8 cellular contexts compared by ENCODE assay signal in genomic region chr5:154811653-154812465, GRCh38. TPM values are rescaled to one million over a fixed set of nuclear protein-coding genes. Genes with fewer than 3 reads are reported as not detected.
A peak's percentile ranks its signal among the peaks of the same experiment; 100 is the strongest.
DNase-seq lines count a peak whose midpoint lies in the region; ATAC-seq, FAIRE-seq and TF ChIP-seq lines count a peak whose summit lies in the region.

No MANE protein-coding gene starts in this region.

- no peaks in the 10 kb centered on the region for H3K27me3 ChIP-seq in cardiac muscle cell

- H3K4me3 Mint-ChIP-seq in activated naive CD8-positive, alpha-beta T cell, result peak overlapping the region; percentile 34

- WGBS in A549 (ENCODE audit: missing lambda C conversion rate), result 25% methylated on average over 3 of the region's 3 CpGs

- DNase-seq in A549 (ENCODE audit: low read depth in 1 of 2, low spot score in 1 of 2) (peak; percentile 74 to 76), GM18507 (ENCODE audit: extremely low spot score, insufficient read length, low read depth) (peak; percentile 33), HuH-7 (ENCODE audit: low spot score) (peak; percentile 64), SKM-1 (lab: John Stamatoyannopoulos, UW; ENCODE audit: unreplicated experiment) (peak; percentile 34), cardiac muscle cell (ENCODE audit: low read depth in 1 of 2, low spot score in 1 of 2) (peak; percentile 39 to 80), putamen (ENCODE audit: low spot score) (peak; percentile 47)

- peak; percentile 86 to 87 for ATAC-seq in A549
- ATAC-seq in GM19397 (IDR thresholded peaks at IDR 0.05; ENCODE audit: unreplicated experiment), result no peak

- H3K4me1 ChIP-seq in A549 (peaks cover 8% of the 10 kb centered on the region; the same call in 1 of the 3 replicates), cardiac muscle cell (ENCODE audit: low read depth) (no peaks in the 10 kb centered on the region)

- TF ChIP-seq CTCF in A549 (IDR thresholded peaks at IDR 0.05), result peak; percentile 89
- peak; percentile 92 for TF ChIP-seq CTCF in cardiac muscle cell (IDR thresholded peaks at IDR 0.05; ENCODE audit: low read depth, low read length)

- peak overlapping the region; percentile 82 for H3K27ac Mint-ChIP-seq in activated naive CD8-positive, alpha-beta T cell

- no peak overlapping the region for H3K4me2 ChIP-seq in A549

- TF ChIP-seq POLR2A in A549 (IDR thresholded peaks at IDR 0.05; ENCODE audit: low read length), result no peak

- H3K4me3 ChIP-seq in A549 (no peak overlapping the region), cardiac muscle cell (no peak overlapping the region)

- H3K9me3 Mint-ChIP-seq in activated naive CD8-positive, alpha-beta T cell (ENCODE audit: low read depth), result no peaks in the 10 kb centered on the region

- no peaks in the 10 kb centered on the region for H3K27me3 Mint-ChIP-seq in activated naive CD8-positive, alpha-beta T cell

- peaks cover 13% of the 10 kb centered on the region for H3K36me3 Mint-ChIP-seq in activated naive CD8-positive, alpha-beta T cell

- POLR2A ChIA-PET in A549 (lab: Yijun Ruan, JAX), result interaction anchor here (0.5 kb wide), 1 partner anchor 24 kb away, joined by 7 read pairs; no protein-coding TSS in a partner anchor

- peaks cover 51% of the 10 kb centered on the region for H3K36me3 ChIP-seq in cardiac muscle cell

- CTCF ChIA-PET in A549 (lab: Yijun Ruan, JAX), result interaction anchor here (0.8 to 1.5 kb wide), 10 partner anchors 10 to 161 kb away, joined by 3 to 5 read pairs (median 4); no protein-coding TSS in a partner anchor

- H3K4me1 Mint-ChIP-seq in activated naive CD8-positive, alpha-beta T cell (ENCODE audit: low read depth), result peaks cover 40% of the 10 kb centered on the region

- H3K27ac ChIP-seq in A549, result no peak overlapping the region
- H3K27ac ChIP-seq in cardiac muscle cell, result no peak overlapping the region

- peak; percentile 81 to 83 for TF ChIP-seq RAD21 in A549 (conservative IDR thresholded peaks at IDR 0.05 in 1 of 2, IDR thresholded peaks at IDR 0.05 in 1 of 2)

- H3K9me3 ChIP-seq in A549, result no peaks in the 10 kb centered on the region
- H3K9me3 ChIP-seq in cardiac muscle cell (ENCODE audit: low read depth), result no peaks in the 10 kb centered on the region

- peak; percentile 59 for FAIRE-seq in A549 (lab: Jason Lieb, UNC)
- FAIRE-seq in GM18507 (lab: Jason Lieb, UNC), result peak; percentile 78

- TF ChIP-seq EP300 in A549 (IDR thresholded peaks at IDR 0.05), result no peak

TF ChIP-seq in A549, 52 proteins besides CTCF, POLR2A, EP300 and RAD21:
- TF ChIP-seq MYC (IDR thresholded peaks at IDR 0.05; ENCODE audit: borderline replicate concordance, low read length) (no peak), SMC3 (IDR thresholded peaks at IDR 0.05) (peak; percentile 85), NFE2L2 (conservative IDR thresholded peaks at IDR 0.05; ENCODE audit: low read length) (no peak), RFX5 (IDR thresholded peaks at IDR 0.05) (no peak), GATA3 (IDR thresholded peaks at IDR 0.05; ENCODE audit: borderline replicate concordance) (no peak), MAFK (IDR thresholded peaks at IDR 0.05; ENCODE audit: partially characterized antibody) (peak; percentile 41), TP53 (CRISPR knock-in tag; IDR thresholded peaks at IDR 0.05) (no peak), ZFP36 (IDR thresholded peaks at IDR 0.05; ENCODE audit: borderline replicate concordance, partially characterized antibody) (no peak), ZSCAN20 (CRISPR knock-in tag; IDR thresholded peaks at IDR 0.05) (no peak), HDAC2 (IDR thresholded peaks at IDR 0.05) (no peak), SREBF2 (IDR thresholded peaks at IDR 0.05) (no peak), CEBPB (IDR thresholded peaks at IDR 0.05) (no peak), USF2 (IDR thresholded peaks at IDR 0.05) (no peak), HOXB13 (CRISPR knock-in tag; IDR thresholded peaks at IDR 0.05; ENCODE audit: low read depth) (no peak), HMGXB4 (CRISPR knock-in tag; IDR thresholded peaks at IDR 0.05; ENCODE audit: borderline replicate concordance) (0 out of 2 replicates have a peak, but pooled peaks have one; percentile 29)

RNA-seq across cellular contexts. Expression of gene FAXDC2, which starts 38.5 kb away (rescaled TPM):
- polyA plus RNA-seq in A549 (2011; rRNA removed), result 0.94 and 1.6 TPM in 2 replicates
- 0.13 and 0.17 TPM in 2 replicates for polyA plus RNA-seq in A549 (2012; cell fraction: cytosol; rRNA removed)
- 0.04 and 0.10 TPM in 2 replicates for polyA plus RNA-seq in A549 (2012; cell fraction: nucleus; rRNA removed)
- 0.14 to 0.42 TPM (median 0.33 TPM) in 3 replicates for polyA plus RNA-seq in A549 (2017; fragmentation: RNase III; extraction: RNeasy Plus Mini Kit Qiagen cat#74134 plus additional on column Dnase treatment)
- polyA minus RNA-seq in A549 (2011; rRNA and poly(A)+ RNA removed), result 0.68 and 2.6 TPM in 2 replicates
- 22.4 and 39.4 TPM in 2 replicates for total RNA-seq in cardiac muscle cell
- 25.1 and 45.3 TPM in 2 replicates for polyA plus RNA-seq in cardiac muscle cell

RNA-seq across cellular contexts. Expression of gene CNOT8, which starts 46.6 kb away (rescaled TPM):
- polyA plus RNA-seq in A549 (2011; rRNA removed) (49.8 and 52.7 TPM in 2 replicates), A549 (2017; fragmentation: RNase III; extraction: RNeasy Plus Mini Kit Qiagen cat#74134 plus additional on column Dnase treatment) (35.7 to 41.2 TPM (median 40.6 TPM) in 3 replicates), cardiac muscle cell (37.2 and 45.6 TPM in 2 replicates)
- polyA plus RNA-seq in A549 (2012; cell fraction: cytosol; rRNA removed), result 26.9 and 29.5 TPM in 2 replicates
- 19.7 and 28.3 TPM in 2 replicates for polyA plus RNA-seq in A549 (2012; cell fraction: nucleus; rRNA removed)
- polyA minus RNA-seq in A549 (2011; rRNA and poly(A)+ RNA removed), result 24.7 and 27.5 TPM in 2 replicates
- total RNA-seq in cardiac muscle cell, result 45.2 and 55.7 TPM in 2 replicates

RNA-seq across cellular contexts. Expression of gene LARP1, which starts 56.7 kb away (rescaled TPM):
- 87.0 and 136 TPM in 2 replicates for polyA plus RNA-seq in A549 (2011; rRNA removed)
- polyA plus RNA-seq in A549 (2012; cell fraction: cytosol; rRNA removed), result 86.6 and 101 TPM in 2 replicates
- polyA plus RNA-seq in A549 (2012; cell fraction: nucleus; rRNA removed), result 131 and 145 TPM in 2 replicates
- polyA plus RNA-seq in A549 (2017; fragmentation: RNase III; extraction: RNeasy Plus Mini Kit Qiagen cat#74134 plus additional on column Dnase treatment), result 104 to 117 TPM (median 112 TPM) in 3 replicates
- 148 and 168 TPM in 2 replicates for polyA minus RNA-seq in A549 (2011; rRNA and poly(A)+ RNA removed)
- 70.6 and 97.8 TPM in 2 replicates for total RNA-seq in cardiac muscle cell
- 40.7 and 57.6 TPM in 2 replicates for polyA plus RNA-seq in cardiac muscle cell
